ENCODE assay signal across 15 cellular contexts in the genomic region with DNA sequence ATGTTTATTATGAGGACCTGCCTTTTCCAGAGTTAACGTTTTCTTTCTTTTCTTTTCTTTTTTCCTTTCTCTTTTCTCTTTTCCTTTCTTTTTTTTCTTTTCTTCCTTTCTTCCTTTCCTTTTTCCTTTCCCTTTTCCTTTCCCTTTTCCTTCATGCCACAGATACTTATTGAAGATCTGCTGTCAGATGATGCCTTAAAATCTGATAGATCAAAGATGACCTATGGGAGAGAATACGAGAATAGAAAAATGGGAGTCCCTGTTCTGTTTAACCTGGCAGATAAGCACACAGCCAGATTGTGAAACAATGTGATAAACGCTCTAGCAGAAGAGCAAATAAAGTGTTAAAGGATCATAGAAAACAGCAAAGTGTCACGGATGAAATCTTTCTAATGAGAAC. TPM values are rescaled to one million over a fixed set of nuclear protein-coding genes. Genes with fewer than 3 reads are reported as not detected.
DNase-seq lines count a peak whose midpoint lies in the region; ATAC-seq, FAIRE-seq and TF ChIP-seq lines count a peak whose summit lies in the region.
"Had no signal": no experiment of that assay in that cellular context is flagged by ENCODE, and none has a peak within 500 bp of the region (broad histone marks: within the 10 kb centered on the region; RNA-seq: fewer than 3 reads in every experiment).

No MANE protein-coding gene starts in this region.

- no TSS peak for BruUV-seq in endothelial cell of umbilical vein (replicated peaks; lab: Mats Ljungman, UMichigan)

- peak overlapping the region; percentile 79 for H3K27ac ChIP-seq in endothelial cell of umbilical vein (ENCODE audit: insufficient read depth, low read depth, low read length)
- H3K27ac ChIP-seq in caudate nucleus (ENCODE audit: low read depth, low read length) = no peak overlapping the region
- H3K27ac ChIP-seq: testis had no signal

- H3K27me3 ChIP-seq in endothelial cell of umbilical vein (ENCODE audit: control insufficient read depth in 2 of 2, insufficient read depth in 2 of 2, low read length in 2 of 2) = no peaks in the 10 kb centered on the region
- H3K27me3 ChIP-seq: testis had no signal

- dilution Hi-C loops in endothelial cell of umbilical vein (cut with MboI; ENCODE audit: extremely low pct_ligation_motif_present, low sequenced_read_pairs) = no loop called here

- DNase-seq in stimulated activated naive CD8-positive, alpha-beta T cell treated with anti-CD3 and anti-CD28 coated beads, Interleukin-15, amount 100 ng/mL, for 72 hours = no peak
- DNase-seq in NCI-H69 (lab: John Stamatoyannopoulos, UW) (peak; percentile 4), endothelial cell of umbilical vein (ENCODE audit: low read depth, low spot score) (peak; percentile 47), caudate nucleus (lab: John Stamatoyannopoulos, UW) (no peak), middle frontal gyrus (ENCODE audit: extremely low spot score, low spot score) (no peak), NCI-H446 treated with DMSO at 0.1 percent for 48 hours (lab: John Stamatoyannopoulos, UW) (no peak)
- no peak for DNase-seq in activated T-cell treated with anti-CD3 and anti-CD28 coated beads, Interleukin-2, amount 50 U/mL, for 48 hours
- DNase-seq: activated naive CD8-positive, alpha-beta T cell treated with anti-CD3 and anti-CD28 coated beads for 36 hours; kidney glomerular epithelial cell; NCI-H1092; SHP77; stimulated activated CD4-positive, alpha-beta T cell treated with anti-CD3 and anti-CD28 coated beads, Interleukin-4, amount 100 ng/mL, for 1 hour; testis had no signal

- POLR2A ChIA-PET in endothelial cell of umbilical vein (lab: Charles Lee) = interaction anchor here (1.5 kb wide), 1 partner anchor 32 kb away, joined by 17 read pairs; no protein-coding TSS in a partner anchor

- no peaks in the 10 kb centered on the region for H3K36me3 ChIP-seq in endothelial cell of umbilical vein (ENCODE audit: control insufficient read depth in 2 of 2, extremely low read depth in 1 of 2, insufficient read depth in 2 of 2, low read length in 2 of 2)

- H2AFZ ChIP-seq in endothelial cell of umbilical vein (ENCODE audit: low read depth, low read length) = no peak overlapping the region

- H3K4me1 Mint-ChIP-seq in stimulated activated naive CD8-positive, alpha-beta T cell treated with anti-CD3 and anti-CD28 coated beads, Interleukin-15, Interleukin-2, amounts not matched to agents 100 ng/mL and 50 ng/mL, for 24 hours (ENCODE audit: low read depth) = peaks cover 75% of the 10 kb centered on the region
- peaks cover 69% of the 10 kb centered on the region for H3K4me1 Mint-ChIP-seq in stimulated activated naive CD8-positive, alpha-beta T cell treated with anti-CD3 and anti-CD28 coated beads, Interleukin-15, amount 100 ng/mL, for 72 hours

- H3K4me2 ChIP-seq in endothelial cell of umbilical vein (ENCODE audit: insufficient read depth, low read length) = peak overlapping the region; percentile 74

- no peak overlapping the region for H3K4me3 Mint-ChIP-seq in stimulated activated naive CD8-positive, alpha-beta T cell treated with anti-CD3 and anti-CD28 coated beads, Interleukin-15, Interleukin-2, amounts not matched to agents 100 ng/mL and 50 ng/mL, for 24 hours
- no peak overlapping the region for H3K4me3 Mint-ChIP-seq in stimulated activated naive CD8-positive, alpha-beta T cell treated with anti-CD3 and anti-CD28 coated beads, Interleukin-15, amount 100 ng/mL, for 72 hours
- H3K4me3 Mint-ChIP-seq: activated naive CD8-positive, alpha-beta T cell treated with anti-CD3 and anti-CD28 coated beads for 36 hours; mesothelial cell of epicardium had no signal

- FAIRE-seq in endothelial cell of umbilical vein (lab: Jason Lieb, UNC) = no peak

- no peaks in the 10 kb centered on the region for H3K9me3 Mint-ChIP-seq in stimulated activated naive CD8-positive, alpha-beta T cell treated with anti-CD3 and anti-CD28 coated beads, Interleukin-15, Interleukin-2, amounts not matched to agents 100 ng/mL and 50 ng/mL, for 24 hours
- H3K9me3 Mint-ChIP-seq in stimulated activated naive CD8-positive, alpha-beta T cell treated with anti-CD3 and anti-CD28 coated beads, Interleukin-15, amount 100 ng/mL, for 72 hours = no peaks in the 10 kb centered on the region
- H3K9me3 Mint-ChIP-seq: activated naive CD8-positive, alpha-beta T cell treated with anti-CD3 and anti-CD28 coated beads for 36 hours; mesothelial cell of epicardium had no signal

- H3K9me1 ChIP-seq in endothelial cell of umbilical vein (replicated peaks; ENCODE audit: control insufficient read depth, extremely low read depth, insufficient read depth, low read length) = no peaks in the 10 kb centered on the region

- intact Hi-C loops in endothelial cell of umbilical vein (cut with micrococcal nuclease) = loop anchor here (1.0 to 2.0 kb wide), 4 partner anchors 33 to 48 kb away; a partner anchor contains a TSS

- peaks cover 59% of the 10 kb centered on the region for H3K4me1 ChIP-seq in endothelial cell of umbilical vein (ENCODE audit: control insufficient read depth, extremely low read depth, insufficient read depth, low read length)
- H3K4me1 ChIP-seq: testis had no signal

- CTCF ChIA-PET in endothelial cell of umbilical vein (lab: Charles Lee) = no interaction called here

- peaks cover 42% of the 10 kb centered on the region for H3K79me2 ChIP-seq in endothelial cell of umbilical vein (ENCODE audit: control insufficient read depth, insufficient read depth, low read length)

- no peak for ATAC-seq in stimulated activated naive CD8-positive, alpha-beta T cell treated with anti-CD3 and anti-CD28 coated beads, Interleukin-15, amount 100 ng/mL, for 72 hours

- H3K9me3 ChIP-seq in endothelial cell of umbilical vein (replicated peaks; ENCODE audit: control insufficient read depth, insufficient read depth, low read length) = no peaks in the 10 kb centered on the region
- H3K9me3 ChIP-seq: testis had no signal

- peak overlapping the region; percentile 49 for H3K27ac Mint-ChIP-seq in stimulated activated naive CD8-positive, alpha-beta T cell treated with anti-CD3 and anti-CD28 coated beads, Interleukin-15, Interleukin-2, amounts not matched to agents 100 ng/mL and 50 ng/mL, for 24 hours
- no peak overlapping the region for H3K27ac Mint-ChIP-seq in stimulated activated naive CD8-positive, alpha-beta T cell treated with anti-CD3 and anti-CD28 coated beads, Interleukin-15, amount 100 ng/mL, for 72 hours
- H3K27ac Mint-ChIP-seq: mesothelial cell of epicardium had no signal

- H3K9ac ChIP-seq in endothelial cell of umbilical vein (replicated peaks; ENCODE audit: extremely low read depth, insufficient read depth, low read length) = peak overlapping the region; percentile 51

- H3K36me3 Mint-ChIP-seq in stimulated activated naive CD8-positive, alpha-beta T cell treated with anti-CD3 and anti-CD28 coated beads, Interleukin-15, Interleukin-2, amounts not matched to agents 100 ng/mL and 50 ng/mL, for 24 hours (ENCODE audit: low read depth) = peaks cover 3% of the 10 kb centered on the region
- H3K36me3 Mint-ChIP-seq: activated naive CD8-positive, alpha-beta T cell treated with anti-CD3 and anti-CD28 coated beads for 36 hours; mesothelial cell of epicardium had no signal

- no peak for TF ChIP-seq POLR2A in endothelial cell of umbilical vein (IDR thresholded peaks at IDR 0.05; ENCODE audit: low read depth, low read length)

- H3K27me3 Mint-ChIP-seq in stimulated activated naive CD8-positive, alpha-beta T cell treated with anti-CD3 and anti-CD28 coated beads, Interleukin-15, Interleukin-2, amounts not matched to agents 100 ng/mL and 50 ng/mL, for 24 hours = no peaks in the 10 kb centered on the region
- H3K27me3 Mint-ChIP-seq in stimulated activated naive CD8-positive, alpha-beta T cell treated with anti-CD3 and anti-CD28 coated beads, Interleukin-15, amount 100 ng/mL, for 72 hours = no peaks in the 10 kb centered on the region
- H3K27me3 Mint-ChIP-seq: activated naive CD8-positive, alpha-beta T cell treated with anti-CD3 and anti-CD28 coated beads for 36 hours had no signal

- no peaks in the 10 kb centered on the region for H4K20me1 ChIP-seq in endothelial cell of umbilical vein (replicated peaks; ENCODE audit: control insufficient read depth, extremely low read depth, insufficient read depth, low read length)

- peak overlapping the region in 1 of 3 experiments; percentile 5 for H3K4me3 ChIP-seq in endothelial cell of umbilical vein (replicated peaks in 1 of 3; ENCODE audit: insufficient read depth in 1 of 3, low read depth in 1 of 3, low read length in 3 of 3)
- H3K4me3 ChIP-seq: testis had no signal

- no peak for TF ChIP-seq CTCF in endothelial cell of umbilical vein (IDR thresholded peaks at IDR 0.05; ENCODE audit: extremely low read depth in 1 of 2, insufficient read depth in 1 of 2, low read depth in 1 of 2, low read length in 2 of 2)

TF ChIP-seq in endothelial cell of umbilical vein, 7 proteins besides CTCF, POLR2A, EP300 and RAD21:
- TF ChIP-seq JUN (IDR thresholded peaks at IDR 0.05; ENCODE audit: borderline replicate concordance, insufficient read depth, insufficient read length, low read depth) = no peak
- no peak for TF ChIP-seq EZH2 (IDR thresholded peaks at IDR 0.05; ENCODE audit: borderline replicate concordance, low read depth, low read length, severe bottlenecking)
- TF ChIP-seq MYC (IDR thresholded peaks at IDR 0.05; ENCODE audit: low read depth, low read length) = no peak
- TF ChIP-seq FOS (IDR thresholded peaks at IDR 0.05; ENCODE audit: borderline replicate concordance, insufficient read depth, low read length) = no peak
- TF ChIP-seq, protein P1, sequence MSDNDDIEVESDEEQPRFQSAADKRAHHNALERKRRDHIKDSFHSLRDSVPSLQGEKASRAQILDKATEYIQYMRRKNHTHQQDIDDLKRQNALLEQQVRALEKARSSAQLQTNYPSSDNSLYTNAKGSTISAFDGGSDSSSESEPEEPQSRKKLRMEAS (IDR thresholded peaks at IDR 0.05; ENCODE audit: insufficient read depth, insufficient read length) = no peak
- TF ChIP-seq POLR2AphosphoS5 (IDR thresholded peaks at IDR 0.05; ENCODE audit: insufficient read depth, low read depth, low read length) = no peak
- TF ChIP-seq GATA2 (IDR thresholded peaks at IDR 0.05; ENCODE audit: insufficient read depth, insufficient read length, low read depth, low read length) = no peak

RNA-seq across cellular contexts. Expression of a gene that starts 38.9 kb away (rescaled TPM):
- total RNA-seq in endothelial cell of umbilical vein = 80.7 and 106 TPM in 2 replicates
- polyA plus RNA-seq in endothelial cell of umbilical vein = 18.6 and 26.2 TPM in 2 replicates
- 29.9 and 34.0 TPM in 2 replicates for polyA plus RNA-seq in endothelial cell of umbilical vein (2011; cell fraction: cytosol; rRNA removed)
- polyA plus RNA-seq in endothelial cell of umbilical vein (2011; cell fraction: nucleus; rRNA removed) = 74.4 and 112 TPM in 2 replicates
- 31.7 and 34.1 TPM in 2 replicates for polyA plus RNA-seq in endothelial cell of umbilical vein (2012)
- 94.9 and 108 TPM in 2 replicates for polyA minus RNA-seq in endothelial cell of umbilical vein
- polyA minus RNA-seq in endothelial cell of umbilical vein (2011; cell fraction: cytosol; rRNA and poly(A)+ RNA removed) = 24.1 TPM
- 154 and 179 TPM in 2 replicates for polyA minus RNA-seq in endothelial cell of umbilical vein (2011; cell fraction: nucleus; rRNA and poly(A)+ RNA removed)

Comparison
In these comparisons a context has a peak if more than half of its experiments do, and no peak if none do; other contexts are left out.
1. DNase-seq: peak in NCI-H69 (single experiment) and endothelial cell of umbilical vein (single experiment); none in stimulated activated naive CD8-positive, alpha-beta T cell treated with anti-CD3 and anti-CD28 coated beads, Interleukin-15, amount 100 ng/mL, for 72 hours (0 of 2), activated T-cell treated with anti-CD3 and anti-CD28 coated beads, Interleukin-2, amount 50 U/mL, for 48 hours (0 of 2), caudate nucleus (0 of 61), middle frontal gyrus (single experiment) and NCI-H446 treated with DMSO at 0.1 percent for 48 hours (single experiment).